Comparison of ENCODE assay signal across 17 cellular contexts in the genomic region with DNA sequence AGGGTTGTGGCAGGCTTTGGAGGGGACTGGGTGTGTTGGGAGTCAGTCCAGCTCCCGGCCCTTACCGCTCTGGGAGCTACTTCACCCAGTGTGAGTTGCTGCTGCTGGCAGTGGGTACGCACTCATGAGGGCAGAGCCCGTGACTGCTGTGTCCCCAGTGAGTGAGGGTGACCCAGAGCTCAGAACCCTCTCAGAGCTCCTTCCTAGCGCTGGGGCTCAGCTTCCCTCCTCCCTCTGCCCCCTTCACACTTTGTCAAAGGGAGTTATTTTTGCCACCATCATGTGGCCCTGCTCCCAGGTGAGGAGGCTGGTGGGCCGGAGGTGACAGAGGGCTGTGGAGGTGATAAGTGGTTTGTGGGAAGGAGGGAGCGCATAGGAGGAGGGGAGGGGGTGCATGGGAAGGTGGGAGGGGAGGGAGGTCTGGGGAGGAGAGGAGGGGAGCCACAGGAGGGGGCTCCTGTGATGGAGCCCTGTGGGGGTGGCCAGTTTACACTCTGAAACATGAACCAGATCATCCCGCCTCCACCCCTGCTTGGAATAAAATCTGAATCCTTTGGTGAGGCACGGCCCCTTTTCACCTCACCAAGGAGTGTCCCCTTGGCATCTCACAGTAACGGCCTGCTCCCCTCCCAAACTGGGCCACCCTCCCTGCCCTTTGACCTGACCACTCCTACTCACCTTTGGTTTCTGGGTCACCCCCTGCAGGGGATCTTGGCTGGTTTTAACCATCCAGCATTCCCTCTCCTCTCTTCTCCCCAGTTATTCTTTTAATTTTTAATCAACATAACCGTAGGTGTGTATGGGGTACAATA. TPM values are rescaled to one million over a fixed set of nuclear protein-coding genes. Genes with fewer than 3 reads are reported as not detected.
A peak's percentile ranks its signal among the peaks of the same experiment; 100 is the strongest.
DNase-seq lines count a peak whose midpoint lies in the region; TF ChIP-seq lines count a peak whose summit lies in the region.
"Had no signal": no experiment of that assay in that cellular context is flagged by ENCODE, and none has a peak within 500 bp of the region (broad histone marks: within the 10 kb centered on the region; RNA-seq: fewer than 3 reads in every experiment).

No MANE protein-coding gene starts in this region.

- TF ChIP-seq CTCF in cardiac muscle cell (IDR thresholded peaks at IDR 0.05; ENCODE audit: low read depth, low read length) (no peak), neural crest cell (conservative IDR thresholded peaks at IDR 0.05) (no peak)

- H3K27ac ChIP-seq in HUES6 (ENCODE audit: low read depth, low read length) (no peak overlapping the region), cardiac muscle cell (peak overlapping the region; percentile 8)
- H3K27ac ChIP-seq: transverse colon had no signal

- peaks cover 5% of the 10 kb centered on the region for H3K9me3 Mint-ChIP-seq in neural crest cell

- H3K36me3 Mint-ChIP-seq in neural crest cell (ENCODE audit: low read depth), result peaks cover 6% of the 10 kb centered on the region

- peaks cover 27% of the 10 kb centered on the region for H3K27me3 Mint-ChIP-seq in neural crest cell (ENCODE audit: low read depth)

- no peaks in the 10 kb centered on the region for H3K9me3 ChIP-seq in HUES6 (ENCODE audit: control insufficient read depth, insufficient read depth, low read depth, low read length)
- no peaks in the 10 kb centered on the region for H3K9me3 ChIP-seq in cardiac muscle cell (ENCODE audit: low read depth)
- H3K9me3 ChIP-seq: transverse colon had no signal

- peaks cover 42% of the 10 kb centered on the region for H3K4me1 ChIP-seq in HUES6 (ENCODE audit: control insufficient read depth, insufficient read depth, low read length)
- H3K4me1 ChIP-seq in cardiac muscle cell (ENCODE audit: low read depth), result peaks cover 28% of the 10 kb centered on the region

- H3K4me1 Mint-ChIP-seq in neural crest cell, result peaks cover 35% of the 10 kb centered on the region

- H3K36me3 ChIP-seq in HUES6 (ENCODE audit: control insufficient read depth, insufficient read depth, low read length), result peaks cover 18% of the 10 kb centered on the region
- no peaks in the 10 kb centered on the region for H3K36me3 ChIP-seq in cardiac muscle cell
- H3K36me3 ChIP-seq: transverse colon had no signal

- DNase-seq in NCI-H1417 (lab: John Stamatoyannopoulos, UW) (peak in 2 of 3 experiments; percentile 38 to 40), NCI-H1417 treated with DMSO at 0.1 percent for 48 hours (lab: John Stamatoyannopoulos, UW) (no peak), cardiac muscle cell (ENCODE audit: low read depth in 1 of 2, low spot score in 1 of 2) (no peak), neural crest cell (ENCODE audit: low read depth, low spot score) (no peak), LoVo (ENCODE audit: low spot score) (no peak), NCI-H2081 treated with DMSO at 0.1 percent for 48 hours (lab: John Stamatoyannopoulos, UW) (no peak)
- DNase-seq in activated CD8-positive, alpha-beta memory T cell treated with anti-CD3 and anti-CD28 coated beads for 24 hours, result no peak
- DNase-seq: dermis blood vessel endothelial cell, kidney glomerular epithelial cell, NCI-H774, small intestine, transverse colon had no signal

- peak overlapping the region; percentile 17 for H3K9ac ChIP-seq in HUES6 (ENCODE audit: low read length)

- H3K27me3 ChIP-seq in HUES6 (ENCODE audit: control insufficient read depth, insufficient read depth, low read length) (no peaks in the 10 kb centered on the region; the same call in 1 of the 2 replicates), cardiac muscle cell (no peaks in the 10 kb centered on the region)

- no peak overlapping the region for H3K27ac Mint-ChIP-seq in neural crest cell (ENCODE audit: unreplicated experiment)

- peak overlapping the region; percentile 48 for H3K4me3 Mint-ChIP-seq in neural crest cell

- H3K4me3 ChIP-seq in HUES6 (ENCODE audit: low read depth, low read length) (0 out of 2 replicates have a peak overlapping the region, but pooled peaks have one; percentile 4), cardiac muscle cell (no peak overlapping the region)
- H3K4me3 ChIP-seq: transverse colon had no signal

RNA-seq across cellular contexts. Expression of a gene that starts 9.9 kb away (rescaled TPM):
- total RNA-seq in cardiac muscle cell (430 and 526 TPM in 2 replicates), neural crest cell (182 and 191 TPM in 2 replicates)
- polyA plus RNA-seq in cardiac muscle cell, result 447 and 449 TPM in 2 replicates

RNA-seq across cellular contexts. Expression of a gene that starts 13.1 kb away (rescaled TPM):
- total RNA-seq in cardiac muscle cell (6.9 and 24.3 TPM in 2 replicates), neural crest cell (11.0 and 13.9 TPM in 2 replicates)
- polyA plus RNA-seq in cardiac muscle cell, result 17.3 and 18.7 TPM in 2 replicates

RNA-seq across cellular contexts. Expression of a gene that starts 22.9 kb away (rescaled TPM):
- total RNA-seq in cardiac muscle cell, result not detected in 2 replicates
- 1.1 and 1.2 TPM in 2 replicates for polyA plus RNA-seq in cardiac muscle cell
- not detected in 2 replicates for total RNA-seq in neural crest cell
- total RNA-seq: A172, dermis blood vessel endothelial cell, fibroblast of villous mesenchyme, H4, SK-MEL-5 had no signal

RNA-seq across cellular contexts. Expression of a gene that starts 33.0 kb away (rescaled TPM):
- total RNA-seq in cardiac muscle cell (957 and 1,963 TPM in 2 replicates), neural crest cell (776 and 780 TPM in 2 replicates)
- 788 and 1,052 TPM in 2 replicates for polyA plus RNA-seq in cardiac muscle cell

RNA-seq across cellular contexts. Expression of a gene that starts 33.9 kb away (rescaled TPM):
- not detected in 2 replicates for total RNA-seq in cardiac muscle cell
- polyA plus RNA-seq in cardiac muscle cell, result not detected in 2 replicates
- total RNA-seq in neural crest cell, result not detected in 2 replicates
- total RNA-seq: dermis blood vessel endothelial cell, fibroblast of villous mesenchyme, SK-MEL-5 had no signal

Comparison
In these comparisons a context has a peak if more than half of its experiments do, and no peak if none do; other contexts are left out.
1. DNase-seq: peak in NCI-H1417 (2 of 3); none in NCI-H1417 treated with DMSO at 0.1 percent for 48 hours (single experiment), cardiac muscle cell (0 of 2), neural crest cell (single experiment), LoVo (single experiment), NCI-H2081 treated with DMSO at 0.1 percent for 48 hours (single experiment) and activated CD8-positive, alpha-beta memory T cell treated with anti-CD3 and anti-CD28 coated beads for 24 hours (single experiment).